In the genomic region with DNA sequence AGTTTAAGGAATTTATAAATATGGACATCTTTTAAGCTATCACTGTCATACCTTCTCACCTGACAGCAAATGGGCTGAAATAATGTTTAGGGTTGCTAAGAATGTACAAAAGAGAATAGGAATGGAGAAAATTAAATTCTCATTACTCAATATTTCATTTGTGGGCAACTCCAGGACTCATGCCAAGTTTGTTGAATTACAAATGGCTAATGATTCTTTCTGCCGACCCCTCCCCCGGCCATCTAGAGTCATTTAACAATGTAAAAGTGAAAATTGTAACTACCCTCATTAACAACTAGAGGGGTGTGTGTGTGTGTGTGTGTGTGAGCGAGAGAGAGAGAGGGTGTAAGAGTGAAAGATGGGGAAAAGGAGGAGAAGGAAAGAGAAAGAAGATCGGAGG, we compare ENCODE assay signal across 15 cellular contexts.
A peak's percentile ranks its signal among the peaks of the same experiment; 100 is the strongest.
DNase-seq lines count a peak whose midpoint lies in the region; ATAC-seq and TF ChIP-seq lines count a peak whose summit lies in the region.
"Had no signal": no experiment of that assay in that cellular context is flagged by ENCODE, and none has a peak within 500 bp of the region (broad histone marks: within the 10 kb centered on the region; RNA-seq: fewer than 3 reads in every experiment).

No MANE protein-coding gene starts in this region.

- H3K9me2 ChIP-seq in GM23338 (ENCODE audit: insufficient read depth) = peaks cover 7% of the 10 kb centered on the region; the same call in 1 of the 2 replicates

- no peak overlapping the region for H3K27ac Mint-ChIP-seq in GM23338
- H3K27ac Mint-ChIP-seq: CD14-positive monocyte; CD4-positive, alpha-beta memory T cell had no signal

- no peaks in the 10 kb centered on the region for H3K27me3 ChIP-seq in GM23338 (ENCODE audit: insufficient read depth)
- H3K27me3 ChIP-seq: BLaER1 had no signal

- DNase-seq in GM23338 (ENCODE audit: low spot score) = peak; percentile 1
- peak; percentile 66 for DNase-seq in astrocyte of the hippocampus (ENCODE audit: low read depth, low spot score)
- DNase-seq in kidney glomerular epithelial cell (lab: John Stamatoyannopoulos, UW) = peak; percentile 65
- peak; percentile 81 for DNase-seq in renal cortical epithelial cell (ENCODE audit: low read depth)
- no peak for DNase-seq in COR-L47 (lab: John Stamatoyannopoulos, UW)
- no peak for DNase-seq in GOT3 (lab: John Stamatoyannopoulos, UW)
- DNase-seq in NCI-H2196 treated with DMSO at 0.1 percent for 48 hours (lab: John Stamatoyannopoulos, UW; ENCODE audit: unreplicated experiment) = no peak
- DNase-seq: 8988T; CD4-positive, alpha-beta memory T cell; DMS 273 treated with DMSO at 0.1 percent for 48 hours; DMS53; HCEC 1CT had no signal

- no peaks in the 10 kb centered on the region for H3K36me3 Mint-ChIP-seq in GM23338 (ENCODE audit: low read depth)
- H3K36me3 Mint-ChIP-seq: CD14-positive monocyte; CD4-positive, alpha-beta memory T cell had no signal

- H3K4me3 ChIP-seq in GM23338 = no peak overlapping the region
- H3K4me3 ChIP-seq: BLaER1 had no signal

- no peaks in the 10 kb centered on the region for H3K36me3 ChIP-seq in GM23338 (ENCODE audit: insufficient read depth)
- H3K36me3 ChIP-seq: BLaER1 had no signal

- no peak overlapping the region for H3K4me3 Mint-ChIP-seq in GM23338
- H3K4me3 Mint-ChIP-seq: CD14-positive monocyte; CD4-positive, alpha-beta memory T cell had no signal

- H3K4me1 ChIP-seq in GM23338 (ENCODE audit: insufficient read depth) = no peaks in the 10 kb centered on the region
- H3K4me1 ChIP-seq: BLaER1 had no signal

- no peak overlapping the region for H3K27ac ChIP-seq in GM23338 (ENCODE audit: low read depth)
- H3K27ac ChIP-seq: BLaER1, HL-60 had no signal

- no peak overlapping the region for H2AFZ ChIP-seq in GM23338

- no peaks in the 10 kb centered on the region; the same call in 2 of the 3 replicates for H3K9me3 Mint-ChIP-seq in GM23338

- H3K27me3 Mint-ChIP-seq in GM23338 (ENCODE audit: insufficient read depth, low read depth, poor library complexity) = no peaks in the 10 kb centered on the region
- H3K27me3 Mint-ChIP-seq: CD4-positive, alpha-beta memory T cell had no signal

- H4K20me1 ChIP-seq in GM23338 (replicated peaks; ENCODE audit: insufficient read depth) = no peaks in the 10 kb centered on the region
- H4K20me1 ChIP-seq: BLaER1 had no signal

- peaks cover 4% of the 10 kb centered on the region; the same call in 2 of the 3 replicates for H3K4me1 Mint-ChIP-seq in GM23338
- H3K4me1 Mint-ChIP-seq: CD14-positive monocyte; CD4-positive, alpha-beta memory T cell had no signal

- no peak overlapping the region for H3K4me2 ChIP-seq in GM23338
- H3K4me2 ChIP-seq: BLaER1 had no signal

- H3K79me2 ChIP-seq in GM23338 (replicated peaks; ENCODE audit: insufficient read depth) = no peaks in the 10 kb centered on the region

- TF ChIP-seq CTCF in GM23338 (conservative IDR thresholded peaks at IDR 0.05; ENCODE audit: low read depth in 2 of 2) = no peak

- no peaks in the 10 kb centered on the region for H3F3A ChIP-seq in GM23338 (replicated peaks; ENCODE audit: low read depth)

- ATAC-seq in GM23338 = no peak

TF ChIP-seq in GM23338, 12 proteins besides CTCF, POLR2A, EP300 and RAD21:
- TF ChIP-seq EZH2phosphoT487 (IDR thresholded peaks at IDR 0.05; ENCODE audit: unreplicated experiment) (no peak), EZH2 (IDR thresholded peaks at IDR 0.05; ENCODE audit: low read depth, unreplicated experiment) (no peak)
- TF ChIP-seq, protein P1, sequence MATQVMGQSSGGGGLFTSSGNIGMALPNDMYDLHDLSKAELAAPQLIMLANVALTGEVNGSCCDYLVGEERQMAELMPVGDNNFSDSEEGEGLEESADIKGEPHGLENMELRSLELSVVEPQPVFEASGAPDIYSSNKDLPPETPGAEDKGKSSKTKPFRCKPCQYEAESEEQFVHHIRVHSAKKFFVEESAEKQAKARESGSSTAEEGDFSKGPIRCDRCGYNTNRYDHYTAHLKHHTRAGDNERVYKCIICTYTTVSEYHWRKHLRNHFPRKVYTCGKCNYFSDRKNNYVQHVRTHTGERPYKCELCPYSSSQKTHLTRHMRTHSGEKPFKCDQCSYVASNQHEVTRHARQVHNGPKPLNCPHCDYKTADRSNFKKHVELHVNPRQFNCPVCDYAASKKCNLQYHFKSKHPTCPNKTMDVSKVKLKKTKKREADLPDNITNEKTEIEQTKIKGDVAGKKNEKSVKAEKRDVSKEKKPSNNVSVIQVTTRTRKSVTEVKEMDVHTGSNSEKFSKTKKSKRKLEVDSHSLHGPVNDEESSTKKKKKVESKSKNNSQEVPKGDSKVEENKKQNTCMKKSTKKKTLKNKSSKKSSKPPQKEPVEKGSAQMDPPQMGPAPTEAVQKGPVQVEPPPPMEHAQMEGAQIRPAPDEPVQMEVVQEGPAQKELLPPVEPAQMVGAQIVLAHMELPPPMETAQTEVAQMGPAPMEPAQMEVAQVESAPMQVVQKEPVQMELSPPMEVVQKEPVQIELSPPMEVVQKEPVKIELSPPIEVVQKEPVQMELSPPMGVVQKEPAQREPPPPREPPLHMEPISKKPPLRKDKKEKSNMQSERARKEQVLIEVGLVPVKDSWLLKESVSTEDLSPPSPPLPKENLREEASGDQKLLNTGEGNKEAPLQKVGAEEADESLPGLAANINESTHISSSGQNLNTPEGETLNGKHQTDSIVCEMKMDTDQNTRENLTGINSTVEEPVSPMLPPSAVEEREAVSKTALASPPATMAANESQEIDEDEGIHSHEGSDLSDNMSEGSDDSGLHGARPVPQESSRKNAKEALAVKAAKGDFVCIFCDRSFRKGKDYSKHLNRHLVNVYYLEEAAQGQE (IDR thresholded peaks at IDR 0.05; ENCODE audit: unreplicated experiment) = no peak

Comparison
In these comparisons a context has a peak if more than half of its experiments do, and no peak if none do; other contexts are left out.
1. DNase-seq: peak in GM23338 (single experiment), astrocyte of the hippocampus (single experiment), kidney glomerular epithelial cell (single experiment) and renal cortical epithelial cell (single experiment); none in COR-L47 (single experiment), GOT3 (single experiment) and NCI-H2196 treated with DMSO at 0.1 percent for 48 hours (single experiment).